ENCODE assay signal across 10 cellular contexts in genomic region chr16:3174618-3175148, GRCh38. TPM values are rescaled to one million over a fixed set of nuclear protein-coding genes. Genes with fewer than 3 reads are reported as not detected.
DNase-seq lines count a peak whose midpoint lies in the region; ATAC-seq and TF ChIP-seq lines count a peak whose summit lies in the region.
"Had no signal": no experiment of that assay in that cellular context is flagged by ENCODE, and none has a peak within 500 bp of the region (broad histone marks: within the 10 kb centered on the region; RNA-seq: fewer than 3 reads in every experiment).

No MANE protein-coding gene starts in this region.

- CTCF ChIA-PET in MCF 10A (lab: Yijun Ruan, JAX): interaction anchor here (0.5 to 1.6 kb wide), 3 partner anchors 20 to 115 kb away, joined by 4 to 5 read pairs (median 5); no protein-coding TSS in a partner anchor
- CTCF ChIA-PET in naive thymus-derived CD4-positive, alpha-beta T cell (lab: Charles Lee): interaction anchor here (0.6 kb wide), 1 partner anchor 183 kb away, joined by 4 read pairs; no protein-coding TSS in a partner anchor

- H3K27ac Mint-ChIP-seq in MCF 10A (ENCODE audit: low read depth, unreplicated experiment) (no peak overlapping the region), type B pancreatic cell (no peak overlapping the region)
- peak overlapping the region in 3 of 9 donors; percentile 12 to 71 (median 71) for H3K27ac Mint-ChIP-seq in naive thymus-derived CD4-positive, alpha-beta T cell
- H3K27ac Mint-ChIP-seq: activated B cell treated with CpG ODN at 0.5 μM for 24 hours had no signal

- H3K27me3 ChIP-seq in breast epithelium: peaks cover 6 to 96% of the 10 kb centered on the region in 2 donors
- peaks cover 97% of the 10 kb centered on the region for H3K27me3 ChIP-seq in hepatocyte
- peaks cover 3 to 39% of the 10 kb centered on the region in 2 donors for H3K27me3 ChIP-seq in naive thymus-derived CD4-positive, alpha-beta T cell (ENCODE audit: control insufficient read depth in 2 of 2, insufficient read depth in 2 of 2, low read length in 2 of 2)

- no peak for TF ChIP-seq POLR2A in breast epithelium (IDR thresholded peaks at IDR 0.05)

- BruUV-seq in MCF 10A (replicated peaks; lab: Mats Ljungman, UMichigan): no TSS peak

- H3K36me3 ChIP-seq in breast epithelium (no peaks in the 10 kb centered on the region), hepatocyte (replicated peaks; ENCODE audit: insufficient read depth, low read depth) (no peaks in the 10 kb centered on the region)
- no peaks in the 10 kb centered on the region for H3K36me3 ChIP-seq in naive thymus-derived CD4-positive, alpha-beta T cell (ENCODE audit: control insufficient read depth in 2 of 3, insufficient read depth in 3 of 3, low read length in 3 of 3)

- TF ChIP-seq CTCF in MCF 10A (IDR thresholded peaks at IDR 0.05; ENCODE audit: unreplicated experiment): no peak
- TF ChIP-seq CTCF in breast epithelium (IDR thresholded peaks at IDR 0.05): no peak
- peak; percentile 4 for TF ChIP-seq CTCF in VCaP (conservative IDR thresholded peaks at IDR 0.05)
- TF ChIP-seq CTCF in hepatocyte (IDR thresholded peaks at IDR 0.05; ENCODE audit: poor library complexity): no peak
- TF ChIP-seq CTCF in type B pancreatic cell (conservative IDR thresholded peaks at IDR 0.05): no peak

- no peak overlapping the region for H2AFZ ChIP-seq in hepatocyte

- POLR2A ChIA-PET in MCF 10A (lab: Yijun Ruan, JAX): interaction anchor here (0.7 to 1.0 kb wide), 3 partner anchors 8 to 226 kb away, joined by 3 to 4 read pairs (median 3); partner anchors contain the start of genes ZNF174 and ZSCAN32
- POLR2A ChIA-PET in naive thymus-derived CD4-positive, alpha-beta T cell (lab: Charles Lee): interaction anchor here (0.6 to 4.4 kb wide), 4 partner anchors 9 to 109 kb away, joined by 3 to 23 read pairs (median 4); no protein-coding TSS in a partner anchor

- H3K27me3 Mint-ChIP-seq in MCF 10A (ENCODE audit: insufficient read depth, unreplicated experiment) (no peaks in the 10 kb centered on the region), type B pancreatic cell (peaks cover 93% of the 10 kb centered on the region)
- H3K27me3 Mint-ChIP-seq in naive thymus-derived CD4-positive, alpha-beta T cell: peaks cover 52 to 81% (median 59%) of the 10 kb centered on the region in 5 donors

- ATAC-seq in HG02798 (IDR thresholded peaks at IDR 0.05; ENCODE audit: poor library complexity, unreplicated experiment): no peak
- no peak for ATAC-seq in naive thymus-derived CD4-positive, alpha-beta T cell

- 36% methylated on average over 20 of the region's 28 CpGs for WGBS in hepatocyte (ENCODE audit: low lambda C conversion rate, missing lambda C conversion rate)

- H3K4me3 ChIP-seq in breast epithelium (no peak overlapping the region), hepatocyte (no peak overlapping the region)
- H3K4me3 ChIP-seq in naive thymus-derived CD4-positive, alpha-beta T cell (ENCODE audit: low read length): no peak overlapping the region

- no peaks in the 10 kb centered on the region for H4K20me1 ChIP-seq in hepatocyte (ENCODE audit: insufficient read depth, poor library complexity, severe bottlenecking)

- no peaks in the 10 kb centered on the region for H3K9me3 ChIP-seq in breast epithelium
- no peaks in the 10 kb centered on the region for H3K9me3 ChIP-seq in hepatocyte (ENCODE audit: low read depth)
- no peaks in the 10 kb centered on the region for H3K9me3 ChIP-seq in naive thymus-derived CD4-positive, alpha-beta T cell (ENCODE audit: control insufficient read depth in 2 of 3, low read length in 3 of 3)

- no peaks in the 10 kb centered on the region for H3K9me2 ChIP-seq in hepatocyte (replicated peaks; ENCODE audit: insufficient read depth)

- intact Hi-C loops in MCF 10A (cut with micrococcal nuclease) (no loop called here), breast epithelium (cut with DNase I; ENCODE audit: low total_unique reads) (no loop called here)
- intact Hi-C loops in naive thymus-derived CD4-positive, alpha-beta T cell (cut with micrococcal nuclease): loop anchor here (1.0 to 5.0 kb wide), 2 partner anchors 9 to 228 kb away; partner anchors contain the start of genes ZNF174 (in 1 of the 2) and ZSCAN32 (in 1 of the 2)

- H3K79me2 ChIP-seq in hepatocyte: no peaks in the 10 kb centered on the region

- H3K36me3 Mint-ChIP-seq in MCF 10A (ENCODE audit: insufficient read depth, unreplicated experiment) (peaks cover 8% of the 10 kb centered on the region), type B pancreatic cell (no peaks in the 10 kb centered on the region)
- H3K36me3 Mint-ChIP-seq in naive thymus-derived CD4-positive, alpha-beta T cell: peaks cover 0 to 5% (median 0%) of the 10 kb centered on the region in 5 donors

- DNase-seq in MCF 10A (ENCODE audit: unreplicated experiment) (no peak), breast epithelium (ENCODE audit: low spot score in 2 of 2) (no peak), hepatocyte (ENCODE audit: low spot score) (no peak), type B pancreatic cell (ENCODE audit: extremely low spot score, unreplicated experiment) (no peak), NCI-H2196 (lab: John Stamatoyannopoulos, UW; ENCODE audit: unreplicated experiment) (no peak)
- no peak for DNase-seq in naive thymus-derived CD4-positive, alpha-beta T cell
- DNase-seq: activated B cell treated with CpG ODN at 0.5 μM for 24 hours had no signal

- no peaks in the 10 kb centered on the region for H3K4me1 ChIP-seq in breast epithelium
- H3K4me1 ChIP-seq in hepatocyte (ENCODE audit: insufficient read depth): peaks cover 13% of the 10 kb centered on the region
- H3K4me1 ChIP-seq in naive thymus-derived CD4-positive, alpha-beta T cell (ENCODE audit: control insufficient read depth in 2 of 2, insufficient read depth in 2 of 2, low read length in 2 of 2): peaks cover 29 to 39% of the 10 kb centered on the region in 2 donors

- H3K9me3 Mint-ChIP-seq in MCF 10A (ENCODE audit: unreplicated experiment): no peaks in the 10 kb centered on the region
- no peaks in the 10 kb centered on the region for H3K9me3 Mint-ChIP-seq in type B pancreatic cell
- H3K9me3 Mint-ChIP-seq in naive thymus-derived CD4-positive, alpha-beta T cell: peaks cover 0 to 3% (median 0%) of the 10 kb centered on the region in 11 donors
- H3K9me3 Mint-ChIP-seq: activated B cell treated with CpG ODN at 0.5 μM for 24 hours had no signal

- H3K27ac ChIP-seq in breast epithelium (no peak overlapping the region), VCaP (no peak overlapping the region), hepatocyte (no peak overlapping the region)
- no peak overlapping the region for H3K27ac ChIP-seq in naive thymus-derived CD4-positive, alpha-beta T cell (ENCODE audit: low read depth, low read length)

- peak overlapping the region; percentile 67 for H3K4me3 Mint-ChIP-seq in MCF 10A (ENCODE audit: unreplicated experiment)
- H3K4me3 Mint-ChIP-seq in type B pancreatic cell: peak overlapping the region; percentile 67
- peak overlapping the region in 5 of 10 donors; percentile 3 to 70 (median 54) for H3K4me3 Mint-ChIP-seq in naive thymus-derived CD4-positive, alpha-beta T cell

- H3K4me2 ChIP-seq in hepatocyte: peak overlapping the region; percentile 68

- H3K4me1 Mint-ChIP-seq in MCF 10A (ENCODE audit: insufficient read depth, unreplicated experiment): peaks cover 6% of the 10 kb centered on the region
- H3K4me1 Mint-ChIP-seq in type B pancreatic cell (ENCODE audit: unreplicated experiment): peaks cover 9% of the 10 kb centered on the region
- H3K4me1 Mint-ChIP-seq in naive thymus-derived CD4-positive, alpha-beta T cell: peaks cover 23 to 42% (median 34%) of the 10 kb centered on the region in 7 donors

RNA-seq across cellular contexts. Expression of gene OR1F1, which starts 13.3 kb away (rescaled TPM):
- total RNA-seq in MCF 10A (2022) (not detected in 2 replicates), breast epithelium (not detected), hepatocyte (not detected in 2 replicates), type B pancreatic cell (ENCODE audit: low replicate concordance) (0.34 TPM in 1 of 2 replicates, not detected in the other)
- polyA plus RNA-seq in hepatocyte: 0.61 TPM in 1 of 2 replicates, not detected in the other
- under 1 TPM in 2 of 5 experiments, not detected in 3; 0.38 to 0.41 TPM for total RNA-seq in naive thymus-derived CD4-positive, alpha-beta T cell
- under 1 TPM in 1 of 2 donors, not detected in 1; 0.35 TPM for polyA plus RNA-seq in naive thymus-derived CD4-positive, alpha-beta T cell
- total RNA-seq: activated B cell treated with CpG ODN at 0.5 μM for 24 hours, dermis blood vessel endothelial cell had no signal

RNA-seq across cellular contexts. Expression of gene ZNF213, which starts 39.9 kb away (rescaled TPM):
- total RNA-seq in MCF 10A (2022) (19.7 and 20.7 TPM in 2 replicates), breast epithelium (1 to 10 TPM; 4.0 to 5.6 (median 5.6) TPM), hepatocyte (3.4 and 3.8 TPM in 2 replicates), type B pancreatic cell (ENCODE audit: low replicate concordance) (11.6 and 13.3 TPM in 2 replicates)
- 4.0 and 6.0 TPM in 2 replicates for polyA plus RNA-seq in hepatocyte
- 10 to 100 TPM in 3 of 5 experiments, 1 to 10 TPM in 2; 3.8 to 14.0 (median 11.8) TPM for total RNA-seq in naive thymus-derived CD4-positive, alpha-beta T cell
- 1 to 10 TPM; 1.7 to 3.4 TPM for polyA plus RNA-seq in naive thymus-derived CD4-positive, alpha-beta T cell

Comparison
In these comparisons a context has a peak if more than half of its experiments do, and no peak if none do; other contexts are left out.
1. intact Hi-C loops: an anchor here in naive thymus-derived CD4-positive, alpha-beta T cell (1.0 to 5.0 kb wide); none called in MCF 10A and breast epithelium.